8 cellular contexts compared by ENCODE assay signal in genomic region chr19:10835754-10836477, GRCh38. TPM values are rescaled to one million over a fixed set of nuclear protein-coding genes. Genes with fewer than 3 reads are reported as not detected.
DNase-seq lines count a peak whose midpoint lies in the region; ATAC-seq and TF ChIP-seq lines count a peak whose summit lies in the region.

TSS of gene TMED1 (minus strand) at chr19:10836212. CDS start at chr19:10836191, 21 bp downstream.

- TF ChIP-seq POLR2A in GM19099 (IDR thresholded peaks at IDR 0.05; ENCODE audit: extremely low read depth, insufficient read length, low read depth): peak; percentile 57

- peak within 1 kb of the TSS; percentile 94 for H3K4me3 Mint-ChIP-seq in activated CD4-positive, alpha-beta T cell treated with anti-CD3 and anti-CD28 coated beads for 36 hours

- peak within 1 kb of the TSS; percentile 82 for H3K4me3 ChIP-seq in choroid plexus epithelial cell (ENCODE audit: low read depth, low read length)

- H3K9me3 Mint-ChIP-seq in activated CD4-positive, alpha-beta T cell treated with anti-CD3 and anti-CD28 coated beads for 36 hours (ENCODE audit: low read depth): peaks cover 4% of the 10 kb centered on the region

- peak; percentile 64 for ATAC-seq in HG03439 (IDR thresholded peaks at IDR 0.05; ENCODE audit: unreplicated experiment)
- peak; percentile 93 for ATAC-seq in activated CD4-positive, alpha-beta T cell treated with anti-CD3 and anti-CD28 coated beads for 36 hours

- intact Hi-C loops in activated CD4-positive, alpha-beta T cell treated with anti-CD3 and anti-CD28 coated beads for 36 hours (cut with DNase I, micrococcal nuclease): loop anchor here (1.0 to 2.0 kb wide), 13 partner anchors 35 to 503 kb away; partner anchors contain the start of genes CARM1 (in 2 of the 2), ILF3 (in 1 of the 2), KANK2 (in 1 of the 2) and KRI1 (in 1 of the 2)

- DNase-seq in Ammon's horn (ENCODE audit: low spot score): peak; percentile 100
- peak; percentile 98 for DNase-seq in NCI-H524 (lab: John Stamatoyannopoulos, UW)
- DNase-seq in activated CD4-positive, alpha-beta T cell treated with anti-CD3 and anti-CD28 coated beads for 36 hours: peak; percentile 99
- DNase-seq in choroid plexus epithelial cell (ENCODE audit: low read depth): peak; percentile 100
- peak; percentile 100 for DNase-seq in kidney glomerular epithelial cell (lab: John Stamatoyannopoulos, UW)
- peak; percentile 86 to 88 for DNase-seq in stimulated activated CD4-positive, alpha-beta T cell treated with anti-CD3 and anti-CD28 coated beads, Interleukin-1b, Interleukin-23, amount 100 ng/mL, for 1 hour (ENCODE audit: low read depth in 2 of 2)

- peak; percentile 30 for TF ChIP-seq CTCF in choroid plexus epithelial cell (conservative IDR thresholded peaks at IDR 0.05; ENCODE audit: low read depth, low read length)

- CTCF ChIA-PET in activated CD4-positive, alpha-beta T cell treated with anti-CD3 and anti-CD28 coated beads for 36 hours (lab: Charles Lee): interaction anchor here (0.6 to 6.3 kb wide), 21 partner anchors 14 to 269 kb away, joined by 3 to 59 read pairs (median 4); partner anchors contain the start of genes CARM1, DNM2 and QTRT1

- POLR2A ChIA-PET in activated CD4-positive, alpha-beta T cell treated with anti-CD3 and anti-CD28 coated beads for 36 hours (lab: Charles Lee): interaction anchor here (0.5 to 3.4 kb wide), 16 partner anchors 8 to 565 kb away, joined by 3 to 21 read pairs (median 4); partner anchors contain the start of genes CARM1, DNM2, ICAM1 and LDLR

- H3K27ac Mint-ChIP-seq in activated CD4-positive, alpha-beta T cell treated with anti-CD3 and anti-CD28 coated beads for 36 hours: peak within 1 kb of the TSS; percentile 99

- peaks cover 10% of the 10 kb centered on the region for H3K36me3 Mint-ChIP-seq in activated CD4-positive, alpha-beta T cell treated with anti-CD3 and anti-CD28 coated beads for 36 hours (ENCODE audit: low read depth)

- peaks cover 15% of the 10 kb centered on the region for H3K4me1 Mint-ChIP-seq in activated CD4-positive, alpha-beta T cell treated with anti-CD3 and anti-CD28 coated beads for 36 hours

- H3K27me3 Mint-ChIP-seq in activated CD4-positive, alpha-beta T cell treated with anti-CD3 and anti-CD28 coated beads for 36 hours: no peaks in the 10 kb centered on the region

RNA-seq across cellular contexts. Expression of gene TMED1, which starts in this region (rescaled TPM):
- 10 to 100 TPM in 1 of 2 experiments, 1 to 10 TPM in 1; 8.7 to 15.3 TPM for total RNA-seq in activated CD4-positive, alpha-beta T cell treated with anti-CD3 and anti-CD28 coated beads for 36 hours

Comparison
In these comparisons a context has a peak if more than half of its experiments do, and no peak if none do; other contexts are left out.
1. Peak in every context shown above with its lines: DNase-seq, ATAC-seq and H3K4me3 ChIP-seq.